Comparison of ENCODE assay signal across 1 cellular context in genomic region chr1:201229771-201230635, GRCh38.
TF ChIP-seq lines count a peak whose summit lies in the region.

No MANE protein-coding gene starts in this region.

TF ChIP-seq in WTC11, 78 proteins besides CTCF, POLR2A, EP300 and RAD21 (continued from another document):
- TF ChIP-seq USF2 (CRISPR knock-in tag; IDR thresholded peaks at IDR 0.05) (no peak), IRF2 (CRISPR knock-in tag; IDR thresholded peaks at IDR 0.05; ENCODE audit: borderline replicate concordance, low read depth) (no peak), MXD4 (CRISPR knock-in tag; IDR thresholded peaks at IDR 0.05; ENCODE audit: borderline replicate concordance) (no peak), GTF2I (CRISPR knock-in tag; conservative IDR thresholded peaks at IDR 0.05) (no peak), TEAD4 (CRISPR knock-in tag; IDR thresholded peaks at IDR 0.05) (no peak), SOX15 (CRISPR knock-in tag; IDR thresholded peaks at IDR 0.05) (no peak), ELF4 (CRISPR knock-in tag; IDR thresholded peaks at IDR 0.05; ENCODE audit: low read depth) (no peak), ZNF121 (CRISPR knock-in tag; IDR thresholded peaks at IDR 0.05) (no peak), CREM (CRISPR knock-in tag; IDR thresholded peaks at IDR 0.05) (no peak), IRF1 (CRISPR knock-in tag; IDR thresholded peaks at IDR 0.05) (no peak)
- TF ChIP-seq, protein P1, sequence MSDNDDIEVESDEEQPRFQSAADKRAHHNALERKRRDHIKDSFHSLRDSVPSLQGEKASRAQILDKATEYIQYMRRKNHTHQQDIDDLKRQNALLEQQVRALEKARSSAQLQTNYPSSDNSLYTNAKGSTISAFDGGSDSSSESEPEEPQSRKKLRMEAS (CRISPR knock-in tag; IDR thresholded peaks at IDR 0.05), result no peak
